Comparison of ENCODE assay signal across 16 cellular contexts in the genomic region with DNA sequence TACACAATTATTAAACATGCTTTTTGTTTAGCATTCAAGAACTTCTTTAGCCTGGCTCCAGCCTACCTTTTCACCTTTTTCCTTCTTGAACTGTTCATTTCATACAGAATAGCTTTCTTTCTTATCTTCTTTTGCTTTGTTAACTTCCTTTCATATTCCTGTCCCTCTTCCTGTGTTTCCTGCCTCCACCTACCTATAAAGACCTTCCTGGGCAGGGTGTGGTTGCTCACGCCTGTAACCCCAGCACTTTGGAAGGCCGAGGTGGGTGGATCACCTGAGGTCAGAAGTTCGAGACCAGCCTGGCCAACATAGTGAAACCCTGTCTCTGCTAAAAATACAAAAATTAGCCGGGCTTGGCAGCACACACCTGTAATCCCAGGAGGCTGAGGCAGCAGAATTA. TPM values are rescaled to one million over a fixed set of nuclear protein-coding genes. Genes with fewer than 3 reads are reported as not detected.
DNase-seq lines count a peak whose midpoint lies in the region; ATAC-seq and TF ChIP-seq lines count a peak whose summit lies in the region.
"Had no signal": no experiment of that assay in that cellular context is flagged by ENCODE, and none has a peak within 500 bp of the region (broad histone marks: within the 10 kb centered on the region; RNA-seq: fewer than 3 reads in every experiment).

No MANE protein-coding gene starts in this region.

- peaks cover 43% of the 10 kb centered on the region for H3K4me1 ChIP-seq in PC-9 (replicated peaks; ENCODE audit: insufficient read depth)
- no peaks in the 10 kb centered on the region for H3K4me1 ChIP-seq in colonic mucosa

- POLR2A ChIA-PET in activated CD4-positive, alpha-beta T cell treated with anti-CD3 and anti-CD28 coated beads, Interleukin-2, amount 10 ng/mL, durations not matched to agents 7 days and 5 days (lab: Charles Lee) = no interaction called here
- POLR2A ChIA-PET in PC-9 (lab: Charles Lee; ENCODE audit: unreplicated experiment) = interaction anchor here (0.6 kb wide), 3 partner anchors 19 to 918 kb away, joined by 3 to 5 read pairs (median 4); a partner anchor contains a TSS

- H3K27ac Mint-ChIP-seq in activated CD4-positive, alpha-beta T cell treated with anti-CD3 and anti-CD28 coated beads, Interleukin-2, amount 10 ng/mL, durations not matched to agents 7 days and 5 days = peak overlapping the region; percentile 21
- peak overlapping the region; percentile 83 for H3K27ac Mint-ChIP-seq in stimulated activated effector memory CD8-positive, alpha-beta T cell treated with anti-CD3 and anti-CD28 coated beads, Interleukin-12 subunit alpha, Interleukin-12 subunit beta, amount 100 ng/mL, for 72 hours
- H3K27ac Mint-ChIP-seq: dendritic cell treated with granulocyte-macrophage colony-stimulating factor and Interleukin-4, amounts not matched to agents 40 ng/mL and 50 ng/mL, for 4 days had no signal

- H4K20me1 ChIP-seq in PC-9 (ENCODE audit: insufficient read depth) = peaks cover 68% of the 10 kb centered on the region

- H3K79me2 ChIP-seq in PC-9 (ENCODE audit: low read depth) = peaks cover 91% of the 10 kb centered on the region

- CTCF ChIA-PET in activated CD4-positive, alpha-beta T cell treated with anti-CD3 and anti-CD28 coated beads, Interleukin-2, amount 10 ng/mL, durations not matched to agents 7 days and 5 days (lab: Charles Lee) = interaction anchor here (0.6 to 0.8 kb wide), 5 partner anchors 10 to 176 kb away, joined by 3 to 5 read pairs (median 4); no protein-coding TSS in a partner anchor
- CTCF ChIA-PET in PC-9 (lab: Charles Lee) = interaction anchor here (1.0 kb wide), 1 partner anchor 66 kb away, joined by 4 read pairs; no protein-coding TSS in a partner anchor

- H3K9ac ChIP-seq in colonic mucosa (ENCODE audit: low read depth in 2 of 2, low read length in 2 of 2) = no peak overlapping the region

- H3K27ac ChIP-seq in PC-9 = peak overlapping the region; percentile 92
- no peak overlapping the region for H3K27ac ChIP-seq in colonic mucosa

- H3K4me3 Mint-ChIP-seq in activated CD4-positive, alpha-beta T cell treated with anti-CD3 and anti-CD28 coated beads, Interleukin-2, amount 10 ng/mL, durations not matched to agents 7 days and 5 days = no peak overlapping the region
- H3K4me3 Mint-ChIP-seq in stimulated activated effector memory CD8-positive, alpha-beta T cell treated with anti-CD3 and anti-CD28 coated beads, Interleukin-12 subunit alpha, Interleukin-12 subunit beta, amount 100 ng/mL, for 72 hours = no peak overlapping the region
- H3K4me3 Mint-ChIP-seq: dendritic cell treated with granulocyte-macrophage colony-stimulating factor and Interleukin-4, amounts not matched to agents 40 ng/mL and 50 ng/mL, for 4 days had no signal

- H3K27me3 ChIP-seq in PC-9 (ENCODE audit: insufficient read depth, low read depth) = no peaks in the 10 kb centered on the region
- no peaks in the 10 kb centered on the region for H3K27me3 ChIP-seq in colonic mucosa

- H3K36me3 Mint-ChIP-seq in activated CD4-positive, alpha-beta T cell treated with anti-CD3 and anti-CD28 coated beads, Interleukin-2, amount 10 ng/mL, durations not matched to agents 7 days and 5 days (ENCODE audit: low read depth) = peaks cover 64% of the 10 kb centered on the region
- peaks cover 99% of the 10 kb centered on the region for H3K36me3 Mint-ChIP-seq in stimulated activated effector memory CD8-positive, alpha-beta T cell treated with anti-CD3 and anti-CD28 coated beads, Interleukin-12 subunit alpha, Interleukin-12 subunit beta, amount 100 ng/mL, for 72 hours

- peaks cover 70% of the 10 kb centered on the region for H3F3A ChIP-seq in PC-9 (ENCODE audit: insufficient read depth, low read depth)

- no peak for TF ChIP-seq CTCF in PC-9 (conservative IDR thresholded peaks at IDR 0.05)
- TF ChIP-seq CTCF in colonic mucosa (IDR thresholded peaks at IDR 0.05) = no peak

- H3K27me3 Mint-ChIP-seq in activated CD4-positive, alpha-beta T cell treated with anti-CD3 and anti-CD28 coated beads, Interleukin-2, amount 10 ng/mL, durations not matched to agents 7 days and 5 days = no peaks in the 10 kb centered on the region
- H3K27me3 Mint-ChIP-seq: dendritic cell treated with granulocyte-macrophage colony-stimulating factor and Interleukin-4, amounts not matched to agents 40 ng/mL and 50 ng/mL, for 4 days; IgD-negative memory B cell had no signal

- TSS peak; percentile 10 for BruUV-seq in PC-9 (replicated peaks; lab: Mats Ljungman, UMichigan)

- H3K9me3 Mint-ChIP-seq in activated CD4-positive, alpha-beta T cell treated with anti-CD3 and anti-CD28 coated beads, Interleukin-2, amount 10 ng/mL, durations not matched to agents 7 days and 5 days = no peaks in the 10 kb centered on the region
- no peaks in the 10 kb centered on the region for H3K9me3 Mint-ChIP-seq in stimulated activated effector memory CD8-positive, alpha-beta T cell treated with anti-CD3 and anti-CD28 coated beads, Interleukin-12 subunit alpha, Interleukin-12 subunit beta, amount 100 ng/mL, for 72 hours
- H3K9me3 Mint-ChIP-seq: dendritic cell treated with granulocyte-macrophage colony-stimulating factor and Interleukin-4, amounts not matched to agents 40 ng/mL and 50 ng/mL, for 4 days; IgD-negative memory B cell had no signal

- H3K4me3 ChIP-seq in PC-9 (no peak overlapping the region), colonic mucosa (no peak overlapping the region)

- intact Hi-C loops in PC-9 (cut with micrococcal nuclease; ENCODE audit: unreplicated experiment) = no loop called here
- intact Hi-C loops in colonic mucosa (cut with DNase I) = no loop called here

- H3K36me3 ChIP-seq in PC-9 (ENCODE audit: low read depth) (peaks cover 66% of the 10 kb centered on the region), colonic mucosa (peaks cover 13% of the 10 kb centered on the region)

- H2AFZ ChIP-seq in PC-9 = no peak overlapping the region

- DNase-seq in activated CD4-positive, alpha-beta T cell treated with anti-CD3 and anti-CD28 coated beads, Interleukin-2, amount 10 ng/mL, durations not matched to agents 7 days and 5 days = no peak
- DNase-seq in activated CD4-positive, alpha-beta T cell treated with anti-CD3 and anti-CD28 coated beads, Interleukin-2, amount 50 U/mL, for 4 hours = no peak
- DNase-seq in PC-9 = no peak
- peak; percentile 29 for DNase-seq in colonic mucosa
- DNase-seq in stimulated activated effector memory CD8-positive, alpha-beta T cell treated with anti-CD3 and anti-CD28 coated beads, Interleukin-12 subunit alpha, Interleukin-12 subunit beta, amount 100 ng/mL, for 72 hours (ENCODE audit: low spot score in 2 of 2) = no peak
- DNase-seq in NOMO-1 treated with dmso at 0.1 percent for 144 hours (lab: John Stamatoyannopoulos, UW; ENCODE audit: unreplicated experiment) = no peak
- DNase-seq in RPMI8226 = no peak
- DNase-seq: hypothalamus; left cardiac atrium; NCI-H1048; NK-92 treated with Interleukin-12 subunit alpha and Interleukin-12 subunit beta, amount 100 ng/mL, for 24 hours; retina; SIG-M5 had no signal

- no peaks in the 10 kb centered on the region for H3K9me2 ChIP-seq in PC-9 (ENCODE audit: insufficient read depth)

- peaks cover 39% of the 10 kb centered on the region for H3K4me1 Mint-ChIP-seq in activated CD4-positive, alpha-beta T cell treated with anti-CD3 and anti-CD28 coated beads, Interleukin-2, amount 10 ng/mL, durations not matched to agents 7 days and 5 days
- H3K4me1 Mint-ChIP-seq in stimulated activated effector memory CD8-positive, alpha-beta T cell treated with anti-CD3 and anti-CD28 coated beads, Interleukin-12 subunit alpha, Interleukin-12 subunit beta, amount 100 ng/mL, for 72 hours = peaks cover 24% of the 10 kb centered on the region

- H3K4me2 ChIP-seq in PC-9 = peak overlapping the region; percentile 61

- no peak for ATAC-seq in stimulated activated effector memory CD8-positive, alpha-beta T cell treated with anti-CD3 and anti-CD28 coated beads, Interleukin-12 subunit alpha, Interleukin-12 subunit beta, amount 100 ng/mL, for 72 hours
- no peak for ATAC-seq in HG03139 (IDR thresholded peaks at IDR 0.05; ENCODE audit: unreplicated experiment)
- ATAC-seq: left cardiac atrium had no signal

- H3K9me3 ChIP-seq in PC-9 (ENCODE audit: insufficient read depth, low read depth) (no peaks in the 10 kb centered on the region), colonic mucosa (no peaks in the 10 kb centered on the region)

RNA-seq across cellular contexts. Expression of a gene that starts 22.9 kb away (rescaled TPM):
- 100 to 1,000 TPM; 202 to 221 TPM for total RNA-seq in activated CD4-positive, alpha-beta T cell treated with anti-CD3 and anti-CD28 coated beads, Interleukin-2, amount 10 ng/mL, durations not matched to agents 7 days and 5 days
- total RNA-seq in PC-9 (2021) (258 and 289 TPM in 2 replicates), colonic mucosa (100 to 1,000 TPM; 182 to 274 TPM)

RNA-seq across cellular contexts. Expression of a gene that starts 31.0 kb away (rescaled TPM):
- 10 to 100 TPM; 73.4 to 82.2 TPM for total RNA-seq in activated CD4-positive, alpha-beta T cell treated with anti-CD3 and anti-CD28 coated beads, Interleukin-2, amount 10 ng/mL, durations not matched to agents 7 days and 5 days
- total RNA-seq in PC-9 (2021) (53.2 and 62.3 TPM in 2 replicates), colonic mucosa (10 to 100 TPM; 24.1 to 48.0 TPM)
